7 cellular contexts compared by ENCODE assay signal in the genomic region with DNA sequence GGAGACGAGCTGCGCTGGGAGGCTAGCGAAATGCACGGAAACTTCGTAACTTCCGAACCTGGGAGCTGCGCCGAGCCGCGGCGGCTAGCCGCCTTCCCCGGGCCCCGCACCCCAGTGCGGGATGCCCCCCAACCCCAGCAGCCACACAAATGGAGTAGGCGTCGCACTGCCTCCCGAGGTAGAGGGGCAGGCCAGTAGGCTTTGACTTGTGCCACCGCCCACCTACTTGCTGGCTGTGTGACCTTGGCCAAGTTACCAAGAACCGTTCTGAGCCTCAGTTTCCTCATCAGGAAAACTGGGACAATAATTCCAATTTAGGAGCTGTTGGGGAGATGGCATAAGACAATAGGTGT. TPM values are rescaled to one million over a fixed set of nuclear protein-coding genes. Genes with fewer than 3 reads are reported as not detected.
DNase-seq lines count a peak whose midpoint lies in the region; ATAC-seq and TF ChIP-seq lines count a peak whose summit lies in the region.

No MANE protein-coding gene starts in this region.

- H3K4me1 ChIP-seq in HUES48 (ENCODE audit: control insufficient read depth, insufficient read depth, low read length), result peaks cover 36% of the 10 kb centered on the region
- peaks cover 3 to 18% (median 16%) of the 10 kb centered on the region in 5 donors for H3K4me1 ChIP-seq in subcutaneous abdominal adipose tissue (ENCODE audit: control insufficient read depth in 5 of 5, insufficient read depth in 5 of 5, low read length in 5 of 5)

- H3K27me3 ChIP-seq in HUES48 (ENCODE audit: control insufficient read depth, insufficient read depth, low read length) (no peaks in the 10 kb centered on the region; the same call in 1 of the 2 replicates), kidney epithelial cell (ENCODE audit: control insufficient read depth, insufficient read depth, low read length) (peaks cover 3% of the 10 kb centered on the region), subcutaneous abdominal adipose tissue (ENCODE audit: control insufficient read depth in 5 of 5, insufficient read depth in 4 of 5, low read length in 5 of 5) (no peaks in the 10 kb centered on the region)

- peaks cover 36% of the 10 kb centered on the region for H3K4me1 Mint-ChIP-seq in activated naive CD8-positive, alpha-beta T cell (ENCODE audit: low read depth)

- no peaks in the 10 kb centered on the region for H3K36me3 Mint-ChIP-seq in activated naive CD8-positive, alpha-beta T cell

- H3K9ac ChIP-seq in HUES48 (ENCODE audit: low read depth, low read length) (0 out of 2 replicates have a peak overlapping the region, but pooled peaks have one; percentile 37), subcutaneous abdominal adipose tissue (ENCODE audit: low read length in 5 of 5) (peak overlapping the region in 4 of 5 donors; percentile 34 to 77 (median 60))

- H3K4me3 Mint-ChIP-seq in activated naive CD8-positive, alpha-beta T cell, result peak overlapping the region; percentile 75

- H3K9me3 Mint-ChIP-seq in activated naive CD8-positive, alpha-beta T cell (ENCODE audit: low read depth), result no peaks in the 10 kb centered on the region

- peak overlapping the region; percentile 46 for H3K27ac ChIP-seq in HUES48 (ENCODE audit: low read depth, low read length)
- no peak overlapping the region for H3K27ac ChIP-seq in subcutaneous abdominal adipose tissue (ENCODE audit: low read depth, low read length)

- H3K27ac Mint-ChIP-seq in activated naive CD8-positive, alpha-beta T cell, result no peak overlapping the region

- peak overlapping the region; percentile 71 for H3K4me3 ChIP-seq in HUES48 (ENCODE audit: low read depth, low read length)
- H3K4me3 ChIP-seq in kidney epithelial cell (ENCODE audit: low read depth, low read length), result peak overlapping the region; percentile 58
- H3K4me3 ChIP-seq in subcutaneous abdominal adipose tissue (ENCODE audit: low read depth in 1 of 5, low read length in 5 of 5), result peak overlapping the region; percentile 66 to 94 (median 86)

- H3K36me3 ChIP-seq in HUES48 (ENCODE audit: control insufficient read depth, insufficient read depth, low read length) (no peaks in the 10 kb centered on the region), kidney epithelial cell (ENCODE audit: control insufficient read depth, insufficient read depth, low read length) (no peaks in the 10 kb centered on the region), subcutaneous abdominal adipose tissue (ENCODE audit: control insufficient read depth in 5 of 5, insufficient read depth in 5 of 5, low read length in 5 of 5) (no peaks in the 10 kb centered on the region)

- ATAC-seq in GM21423 (IDR thresholded peaks at IDR 0.05; ENCODE audit: unreplicated experiment), result no peak
- no peak for ATAC-seq in HG02610 (IDR thresholded peaks at IDR 0.05; ENCODE audit: unreplicated experiment)

- DNase-seq in kidney epithelial cell (ENCODE audit: low read depth), result no peak
- no peak for DNase-seq in dermis blood vessel endothelial cell

- H3K27me3 Mint-ChIP-seq in activated naive CD8-positive, alpha-beta T cell, result no peaks in the 10 kb centered on the region

- no peaks in the 10 kb centered on the region for H3K9me3 ChIP-seq in HUES48 (ENCODE audit: control insufficient read depth, insufficient read depth, low read length)
- no peaks in the 10 kb centered on the region for H3K9me3 ChIP-seq in subcutaneous abdominal adipose tissue (ENCODE audit: control insufficient read depth in 5 of 5, low read length in 5 of 5)

- no peak for TF ChIP-seq CTCF in kidney epithelial cell (IDR thresholded peaks at IDR 0.05; ENCODE audit: insufficient read depth, low read length, poor library complexity, severe bottlenecking)

RNA-seq across cellular contexts. Expression of gene STRBP, which starts 0.5 kb away (rescaled TPM):
- 26.4 and 27.5 TPM in 2 replicates for total RNA-seq in kidney epithelial cell
- 11.4 and 16.9 TPM in 2 replicates for total RNA-seq in dermis blood vessel endothelial cell
